In the genomic region with DNA sequence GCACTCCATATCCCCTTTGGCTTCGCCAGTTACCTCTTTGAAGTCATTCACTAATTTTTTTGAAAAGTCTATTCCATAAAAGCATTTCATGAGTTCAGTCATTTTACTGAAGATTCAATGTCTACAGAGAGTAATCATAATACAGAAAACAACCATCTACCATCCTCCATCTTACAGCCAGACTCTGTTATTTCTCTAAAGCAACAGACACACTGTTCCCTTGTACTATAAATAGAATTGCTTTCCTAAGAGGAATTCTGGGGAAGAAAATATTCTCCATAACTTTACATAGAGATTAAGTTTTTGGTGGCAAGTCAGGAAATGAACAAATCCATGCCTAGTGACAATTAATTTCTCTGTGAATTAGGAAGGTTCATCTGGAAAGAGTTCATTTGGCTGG, we compare ENCODE assay signal across 17 cellular contexts. TPM values are rescaled to one million over a fixed set of nuclear protein-coding genes. Genes with fewer than 3 reads are reported as not detected.
"Had no signal": no experiment of that assay in that cellular context is flagged by ENCODE, and none has a peak within 500 bp of the region (broad histone marks: within the 10 kb centered on the region; RNA-seq: fewer than 3 reads in every experiment).

No MANE protein-coding gene starts in this region.

- H3K36me3 ChIP-seq: upper lobe of right lung had no signal

- H3K27me3 ChIP-seq: testis, upper lobe of right lung had no signal

- H3K4me1 ChIP-seq: testis, upper lobe of right lung had no signal

- ATAC-seq: stimulated activated effector memory CD8-positive, alpha-beta T cell treated with anti-CD3 and anti-CD28 coated beads, Interleukin-12 subunit alpha, Interleukin-12 subunit beta, amount 100 ng/mL, for 72 hours; upper lobe of right lung; WTC11 had no signal

- H3K9me3 ChIP-seq: testis, upper lobe of right lung had no signal

- H3K4me3 ChIP-seq: testis, upper lobe of right lung had no signal

- H3K27ac ChIP-seq: testis, upper lobe of right lung had no signal

- DNase-seq: activated gamma-delta T cell treated with Interleukin-2 at 50 U/mL for 16 hours; activated T-cell treated with anti-CD3 and anti-CD28 coated beads, Interleukin-2, amount 50 U/mL, for 1 hour; cerebellar nuclear complex; foreskin fibroblast; nucleus accumbens; posterior cingulate gyrus; SIG-M5; stimulated activated CD4-positive, alpha-beta T cell treated with anti-CD3 and anti-CD28 coated beads, Interleukin-12 subunit alpha, Interleukin-12 subunit beta, amount 100 ng/mL, for 4 hours; T-helper 1 cell; T-helper 9 cell; testis; upper lobe of right lung had no signal

RNA-seq across cellular contexts. Expression of a gene that starts 57.3 kb away (rescaled TPM):
- total RNA-seq: bronchial epithelial cell, epithelial cell of proximal tubule had no signal
- polyA plus RNA-seq: fibroblast of lung had no signal
